Comparison of ENCODE assay signal across 8 cellular contexts in the genomic region with DNA sequence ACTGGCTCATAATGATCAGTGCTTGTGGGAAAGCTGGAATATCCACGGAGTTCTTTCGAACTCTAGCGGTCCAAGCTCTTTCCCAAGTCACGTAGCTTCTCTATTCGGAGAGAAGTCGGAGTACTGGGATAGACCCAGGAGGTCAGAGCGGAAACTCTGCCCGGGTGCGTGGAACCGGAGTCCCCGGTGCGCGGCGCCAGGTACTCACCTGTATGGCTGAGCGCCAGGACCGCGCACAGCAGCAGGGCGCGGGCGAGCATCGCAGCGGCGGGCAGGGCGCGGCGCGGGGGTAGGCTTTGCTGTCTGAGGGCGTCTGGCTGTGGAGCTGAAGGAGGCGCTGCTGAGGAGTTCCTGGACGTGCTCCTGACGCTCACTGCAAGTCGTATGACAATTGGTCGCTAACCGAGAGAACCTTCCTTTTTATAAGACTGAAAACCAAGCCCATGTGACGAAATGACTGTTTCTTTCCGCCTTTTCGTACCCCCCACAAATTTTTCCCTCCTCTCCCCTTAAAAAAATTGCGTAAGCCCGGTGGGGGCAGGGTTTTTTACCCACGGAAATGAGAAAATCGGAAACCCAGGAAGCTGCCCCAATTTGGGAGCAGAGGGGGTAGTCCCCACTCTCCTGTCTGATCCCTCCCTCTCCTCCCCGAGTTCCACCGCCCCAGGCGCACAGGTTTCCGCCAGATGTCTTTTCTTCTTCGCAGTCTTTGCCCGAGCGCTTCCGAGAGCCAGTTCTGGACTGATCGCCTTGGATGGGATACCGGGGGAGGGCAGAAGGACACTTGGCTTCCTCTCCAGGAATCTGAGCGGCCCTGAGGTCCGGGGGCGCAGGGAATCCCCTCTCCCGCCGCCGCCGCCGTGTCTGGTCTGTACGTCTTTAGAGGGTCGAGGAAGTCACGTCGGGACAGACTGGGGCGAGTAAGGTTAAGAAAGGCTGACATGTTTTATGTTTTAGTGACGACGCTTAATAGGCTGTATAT. TPM values are rescaled to one million over a fixed set of nuclear protein-coding genes. Genes with fewer than 3 reads are reported as not detected.
DNase-seq lines count a peak whose midpoint lies in the region; ATAC-seq and TF ChIP-seq lines count a peak whose summit lies in the region.

Gene PTGS2, minus strand, starts transcription at position 393 of the 982 bp plus-strand sequence. Its CDS starts 133 bp downstream, at position 260.

- peaks cover 57% of the 10 kb centered on the region for H3K27me3 Mint-ChIP-seq in CD4-positive, CD25-positive, alpha-beta regulatory T cell
- H3K27me3 Mint-ChIP-seq in activated naive CD4-positive, alpha-beta T cell treated with anti-CD3 and anti-CD28 coated beads, Interleukin-2, amount 50 U/mL, for 24 hours = peaks cover 55% of the 10 kb centered on the region
- H3K27me3 Mint-ChIP-seq in type B pancreatic cell = peaks cover 66% of the 10 kb centered on the region

- no peak within 1 kb of the TSS for H3K9ac ChIP-seq in neuronal stem cell (ENCODE audit: low read depth, low read length, poor library complexity)

- no peak within 1 kb of the TSS for H4K8ac ChIP-seq in neuronal stem cell (ENCODE audit: low read depth, low read length)

- peak; percentile 64 for TF ChIP-seq CTCF in type B pancreatic cell (conservative IDR thresholded peaks at IDR 0.05)

- H2BK15ac ChIP-seq in neuronal stem cell (ENCODE audit: low read length) = no peak within 1 kb of the TSS

- peaks cover 3 to 11% (median 6%) of the 10 kb centered on the region in 4 donors for H3K4me1 Mint-ChIP-seq in CD4-positive, CD25-positive, alpha-beta regulatory T cell
- peaks cover 17% of the 10 kb centered on the region for H3K4me1 Mint-ChIP-seq in activated naive CD4-positive, alpha-beta T cell treated with anti-CD3 and anti-CD28 coated beads, Interleukin-2, amount 50 U/mL, for 24 hours
- H3K4me1 Mint-ChIP-seq in type B pancreatic cell (ENCODE audit: unreplicated experiment) = peaks cover 3% of the 10 kb centered on the region

- no peak within 1 kb of the TSS for H2AK5ac ChIP-seq in neuronal stem cell (ENCODE audit: low read depth, low read length)

- H3K27me3 ChIP-seq in CD4-positive, CD25-positive, alpha-beta regulatory T cell (ENCODE audit: control insufficient read depth, insufficient read depth, low read length) = peaks cover 32% of the 10 kb centered on the region
- peaks cover 0 to 50% (median 12%) of the 10 kb centered on the region in 3 experiments for H3K27me3 ChIP-seq in neuronal stem cell (ENCODE audit: control insufficient read depth in 3 of 3, insufficient read depth in 3 of 3, low read depth in 1 of 3, low read length in 3 of 3)

- no peak within 1 kb of the TSS for H2BK120ac ChIP-seq in neuronal stem cell (ENCODE audit: low read depth, low read length)

- no peak within 1 kb of the TSS for H3K27ac Mint-ChIP-seq in CD4-positive, CD25-positive, alpha-beta regulatory T cell
- no peak within 1 kb of the TSS for H3K27ac Mint-ChIP-seq in activated naive CD4-positive, alpha-beta T cell treated with anti-CD3 and anti-CD28 coated beads, Interleukin-2, amount 50 U/mL, for 24 hours
- H3K27ac Mint-ChIP-seq in type B pancreatic cell = peak within 1 kb of the TSS; percentile 92

- H3K4me1 ChIP-seq in CD4-positive, CD25-positive, alpha-beta regulatory T cell (ENCODE audit: control insufficient read depth, insufficient read depth, low read length, poor library complexity, severe bottlenecking) = no peaks in the 10 kb centered on the region
- no peaks in the 10 kb centered on the region for H3K4me1 ChIP-seq in neuronal stem cell (ENCODE audit: control insufficient read depth in 2 of 2, insufficient read depth in 1 of 2, low read depth in 1 of 2, low read length in 2 of 2)

- H3K36me3 Mint-ChIP-seq in CD4-positive, CD25-positive, alpha-beta regulatory T cell = no peaks in the 10 kb centered on the region
- no peaks in the 10 kb centered on the region for H3K36me3 Mint-ChIP-seq in activated naive CD4-positive, alpha-beta T cell treated with anti-CD3 and anti-CD28 coated beads, Interleukin-2, amount 50 U/mL, for 24 hours
- no peaks in the 10 kb centered on the region for H3K36me3 Mint-ChIP-seq in type B pancreatic cell

- no peak within 1 kb of the TSS for H3K23ac ChIP-seq in neuronal stem cell (ENCODE audit: low read depth, low read length, poor library complexity)

- H2BK12ac ChIP-seq in neuronal stem cell (ENCODE audit: low read length) = no peak within 1 kb of the TSS

- H3K4me3 Mint-ChIP-seq in CD4-positive, CD25-positive, alpha-beta regulatory T cell = peak within 1 kb of the TSS in 3 of 4 donors; percentile 32 to 47 (median 39)
- H3K4me3 Mint-ChIP-seq in activated naive CD4-positive, alpha-beta T cell treated with anti-CD3 and anti-CD28 coated beads, Interleukin-2, amount 50 U/mL, for 24 hours = peak within 1 kb of the TSS; percentile 76
- H3K4me3 Mint-ChIP-seq in type B pancreatic cell = peak within 1 kb of the TSS; percentile 94

- H3K18ac ChIP-seq in neuronal stem cell (ENCODE audit: low read length) = peak within 1 kb of the TSS; percentile 1

- peak; percentile 57 to 58 for ATAC-seq in CD4-positive, CD25-positive, alpha-beta regulatory T cell (ENCODE audit: low read depth in 2 of 2)
- ATAC-seq in GM19372 (IDR thresholded peaks at IDR 0.05; ENCODE audit: low read depth, unreplicated experiment) (peak; percentile 85), HG03460 (IDR thresholded peaks at IDR 0.05; ENCODE audit: unreplicated experiment) (peak; percentile 90)

- H3K9me3 ChIP-seq in CD4-positive, CD25-positive, alpha-beta regulatory T cell (ENCODE audit: control insufficient read depth in 2 of 2, low read length in 2 of 2) = no peaks in the 10 kb centered on the region
- H3K9me3 ChIP-seq in neuronal stem cell (replicated peaks in 1 of 2; ENCODE audit: control insufficient read depth in 2 of 2, insufficient read depth in 1 of 2, low read depth in 1 of 2, low read length in 2 of 2) = no peaks in the 10 kb centered on the region

- no CpG with 5 or more reads among the region's 66 CpGs for WGBS in neuronal stem cell (ENCODE audit: extremely low coverage in 2 of 2, insufficient read length in 2 of 2, insufficient replicate concordance in 1 of 2), 2 donors

- no peaks in the 10 kb centered on the region for H3K79me1 ChIP-seq in neuronal stem cell (ENCODE audit: low read depth, low read length)

- H2AFZ ChIP-seq in neuronal stem cell (ENCODE audit: low read length) = peak within 1 kb of the TSS; percentile 87

- DNase-seq in CD4-positive, CD25-positive, alpha-beta regulatory T cell = peak in 1 of 3 donors; percentile 44
- DNase-seq in NOMO-1 treated with dmso at 0.1 percent for 144 hours (lab: John Stamatoyannopoulos, UW; ENCODE audit: unreplicated experiment) = peak; percentile 92
- peak; percentile 92 for DNase-seq in glomerular visceral epithelial cell (ENCODE audit: extremely low spot score)
- DNase-seq in neuronal stem cell (ENCODE audit: low spot score) = peak; percentile 56
- peak; percentile 82 for DNase-seq in type B pancreatic cell (ENCODE audit: extremely low spot score, unreplicated experiment)

- no peak within 1 kb of the TSS for H3K4ac ChIP-seq in neuronal stem cell (ENCODE audit: low read length)

- H3K14ac ChIP-seq in neuronal stem cell (ENCODE audit: low read length) = no peak within 1 kb of the TSS

- no peak within 1 kb of the TSS for H3K4me3 ChIP-seq in CD4-positive, CD25-positive, alpha-beta regulatory T cell (ENCODE audit: low read depth, low read length)
- peak within 1 kb of the TSS in 1 of 2 donors; percentile 76 for H3K4me3 ChIP-seq in neuronal stem cell (ENCODE audit: low read length in 2 of 2)

- H3K27ac ChIP-seq in CD4-positive, CD25-positive, alpha-beta regulatory T cell (ENCODE audit: insufficient read depth, low read length, poor library complexity, severe bottlenecking) = no peak within 1 kb of the TSS
- no peak within 1 kb of the TSS for H3K27ac ChIP-seq in neuronal stem cell (replicated peaks; ENCODE audit: low read length)

- H3K9me3 Mint-ChIP-seq in CD4-positive, CD25-positive, alpha-beta regulatory T cell = peaks cover 0 to 4% (median 0%) of the 10 kb centered on the region in 7 donors
- H3K9me3 Mint-ChIP-seq in activated naive CD4-positive, alpha-beta T cell treated with anti-CD3 and anti-CD28 coated beads, Interleukin-2, amount 50 U/mL, for 24 hours = no peaks in the 10 kb centered on the region
- no peaks in the 10 kb centered on the region for H3K9me3 Mint-ChIP-seq in type B pancreatic cell

- peak within 1 kb of the TSS; percentile 68 for H3K4me2 ChIP-seq in neuronal stem cell (ENCODE audit: insufficient read depth, low read length, poor library complexity, severe bottlenecking)

- H3K36me3 ChIP-seq in CD4-positive, CD25-positive, alpha-beta regulatory T cell (ENCODE audit: control insufficient read depth, insufficient read depth, low read length) = no peaks in the 10 kb centered on the region
- H3K36me3 ChIP-seq in neuronal stem cell (replicated peaks in 1 of 2; ENCODE audit: control insufficient read depth in 2 of 2, insufficient read depth in 2 of 2, low read length in 2 of 2) = no peaks in the 10 kb centered on the region

- H2BK5ac ChIP-seq in neuronal stem cell (ENCODE audit: low read length) = no peak within 1 kb of the TSS

- H4K91ac ChIP-seq in neuronal stem cell (ENCODE audit: low read depth, low read length, poor library complexity) = no peak within 1 kb of the TSS

RNA-seq across cellular contexts. Expression of gene PTGS2, which starts in this region (rescaled TPM):
- total RNA-seq in CD4-positive, CD25-positive, alpha-beta regulatory T cell = 0.96 TPM
- under 1 TPM in 1 of 4 donors, not detected in 3; 0.31 TPM for polyA plus RNA-seq in CD4-positive, CD25-positive, alpha-beta regulatory T cell
- polyA plus RNA-seq in neuronal stem cell (2013, experiment 1 of 2) = 0.01 TPM
- polyA plus RNA-seq in neuronal stem cell (2013, experiment 2 of 2) = under 0.01 TPM
- total RNA-seq in type B pancreatic cell (ENCODE audit: low replicate concordance) = 2.2 and 2.9 TPM in 2 replicates

Comparison
In these comparisons a context has a peak if more than half of its experiments do, and no peak if none do; other contexts are left out.
1. Peak in ATAC-seq in CD4-positive, CD25-positive, alpha-beta regulatory T cell; RNA of the gene not detected or under 1 TPM.
2. H3K4me3 Mint-ChIP-seq: peak in every context shown above with its lines; median percentile 94 in type B pancreatic cell; 76 in activated naive CD4-positive, alpha-beta T cell treated with anti-CD3 and anti-CD28 coated beads, Interleukin-2, amount 50 U/mL, for 24 hours; 39 in CD4-positive, CD25-positive, alpha-beta regulatory T cell.